14 cellular contexts compared by ENCODE assay signal in genomic region chr5:153713913-153714312, GRCh38.
DNase-seq lines count a peak whose midpoint lies in the region; ATAC-seq and TF ChIP-seq lines count a peak whose summit lies in the region.
"Had no signal": no experiment of that assay in that cellular context is flagged by ENCODE, and none has a peak within 500 bp of the region (broad histone marks: within the 10 kb centered on the region; RNA-seq: fewer than 3 reads in every experiment).

No MANE protein-coding gene starts in this region.

- CTCF ChIA-PET in GM10248 (lab: Yijun Ruan, JAX) = interaction anchor here (0.9 to 1.6 kb wide), 3 partner anchors 8 to 45 kb away, joined by 3 read pairs; no protein-coding TSS in a partner anchor

- H3K27me3 ChIP-seq in GM23338 (ENCODE audit: insufficient read depth) (no peaks in the 10 kb centered on the region), neural cell (ENCODE audit: insufficient read depth, low read depth, low read length) (no peaks in the 10 kb centered on the region), uterus (no peaks in the 10 kb centered on the region)
- H3K27me3 ChIP-seq: BE2C had no signal

- POLR2A ChIA-PET in GM10248 (lab: Yijun Ruan, JAX) = no interaction called here

- H2AFZ ChIP-seq in GM23338 (no peak overlapping the region), neural cell (ENCODE audit: low read depth, low read length) (no peak overlapping the region)

- H3K4me3 ChIP-seq in GM23338 (no peak overlapping the region), fibroblast of pulmonary artery (replicated peaks; ENCODE audit: low read depth, low read length) (no peak overlapping the region), neural cell (ENCODE audit: low read length) (no peak overlapping the region), uterus (no peak overlapping the region)

- H3K36me3 Mint-ChIP-seq in GM23338 (ENCODE audit: low read depth) = no peaks in the 10 kb centered on the region
- H3K36me3 Mint-ChIP-seq: CD4-positive, alpha-beta memory T cell had no signal

- H3K79me2 ChIP-seq in GM23338 (replicated peaks; ENCODE audit: insufficient read depth) = no peaks in the 10 kb centered on the region
- no peaks in the 10 kb centered on the region for H3K79me2 ChIP-seq in neural cell (replicated peaks; ENCODE audit: insufficient read depth, low read length)

- H3K9me3 Mint-ChIP-seq in GM23338 = no peaks in the 10 kb centered on the region

- no peak overlapping the region for H3K9ac ChIP-seq in neural cell (ENCODE audit: low read length)

- no peak for TF ChIP-seq EP300 in neural cell (conservative IDR thresholded peaks at IDR 0.05; ENCODE audit: poor library complexity, severe bottlenecking)

- ATAC-seq in GM23338 (no peak), GM19463 (IDR thresholded peaks at IDR 0.05; ENCODE audit: unreplicated experiment) (no peak)

- H4K20me1 ChIP-seq in GM23338 (replicated peaks; ENCODE audit: insufficient read depth) (no peaks in the 10 kb centered on the region), neural cell (ENCODE audit: insufficient read depth) (no peaks in the 10 kb centered on the region)

- H3K9me3 ChIP-seq in neural cell (ENCODE audit: low read length) = no peaks in the 10 kb centered on the region
- H3K9me3 ChIP-seq in uterus = no peaks in the 10 kb centered on the region
- H3K9me3 ChIP-seq: BE2C had no signal

- H3K27ac ChIP-seq in GM23338 (ENCODE audit: low read depth) (no peak overlapping the region), neural cell (ENCODE audit: low read length) (peak overlapping the region; percentile 33), uterus (no peak overlapping the region)
- H3K27ac ChIP-seq: C4-2B had no signal

- intact Hi-C loops in uterus (cut with DNase I; ENCODE audit: low total_unique reads) = no loop called here

- H3K27ac Mint-ChIP-seq in GM23338 = no peak overlapping the region
- H3K27ac Mint-ChIP-seq: CD4-positive, alpha-beta memory T cell had no signal

- H3K36me3 ChIP-seq in GM23338 (ENCODE audit: insufficient read depth) (no peaks in the 10 kb centered on the region), neural cell (ENCODE audit: insufficient read depth, low read length) (no peaks in the 10 kb centered on the region), uterus (no peaks in the 10 kb centered on the region)
- H3K36me3 ChIP-seq: BE2C had no signal

- no peak for TF ChIP-seq CTCF in GM23338 (conservative IDR thresholded peaks at IDR 0.05; ENCODE audit: low read depth in 2 of 2)
- no peak for TF ChIP-seq CTCF in fibroblast of pulmonary artery (IDR thresholded peaks at IDR 0.05; ENCODE audit: low read length, missing control alignments)
- TF ChIP-seq CTCF in neural cell (IDR thresholded peaks at IDR 0.05; ENCODE audit: poor library complexity, severe bottlenecking) = no peak
- TF ChIP-seq CTCF in uterus (IDR thresholded peaks at IDR 0.05) = no peak
- no peak for TF ChIP-seq CTCF in GM10248 (IDR thresholded peaks at IDR 0.05; ENCODE audit: control extremely low read depth, extremely low read depth, low read depth, missing control alignments)

- H3K4me2 ChIP-seq in GM23338 = no peak overlapping the region
- H3K4me2 ChIP-seq in neural cell (ENCODE audit: low read length) = no peak overlapping the region

- no peaks in the 10 kb centered on the region for H3K4me1 Mint-ChIP-seq in GM23338
- H3K4me1 Mint-ChIP-seq: CD4-positive, alpha-beta memory T cell had no signal

- DNase-seq in GM23338 (ENCODE audit: low spot score) = peak; percentile 5
- DNase-seq in NCI-H774 (lab: John Stamatoyannopoulos, UW) = peak; percentile 7
- DNase-seq in fibroblast of pulmonary artery (ENCODE audit: low read depth) = peak; percentile 1
- no peak for DNase-seq in uterus
- no peak for DNase-seq in NCI-H1048 (lab: John Stamatoyannopoulos, UW)
- no peak for DNase-seq in GM10248 (ENCODE audit: extremely low spot score)
- DNase-seq: BE2C; CD4-positive, alpha-beta memory T cell; DMS153; DMS79 treated with DMSO at 0.1 percent for 48 hours; EL had no signal

- H3K4me1 ChIP-seq in GM23338 (ENCODE audit: insufficient read depth) (no peaks in the 10 kb centered on the region), uterus (no peaks in the 10 kb centered on the region)
- H3K4me1 ChIP-seq: BE2C had no signal

- H3F3A ChIP-seq in GM23338 (replicated peaks; ENCODE audit: low read depth) (no peaks in the 10 kb centered on the region), neural cell (ENCODE audit: insufficient read depth, low read length, poor library complexity, severe bottlenecking) (no peaks in the 10 kb centered on the region)

- peaks cover 2% of the 10 kb centered on the region for H3K27me3 Mint-ChIP-seq in GM23338 (ENCODE audit: insufficient read depth, low read depth, poor library complexity)

- TF ChIP-seq POLR2A in uterus (IDR thresholded peaks at IDR 0.05) = no peak

- peaks cover 5% of the 10 kb centered on the region for H3K9me2 ChIP-seq in GM23338 (ENCODE audit: insufficient read depth)
- no peaks in the 10 kb centered on the region for H3K9me2 ChIP-seq in neural cell (ENCODE audit: insufficient read depth, low read length)

- no peak for TF ChIP-seq RAD21 in neural cell (conservative IDR thresholded peaks at IDR 0.05)

- no peak overlapping the region for H3K4me3 Mint-ChIP-seq in GM23338
- H3K4me3 Mint-ChIP-seq: CD4-positive, alpha-beta memory T cell had no signal

TF ChIP-seq in GM23338, 12 proteins besides CTCF, POLR2A, EP300 and RAD21 (continues in another document):
- no peak for TF ChIP-seq JUNB (IDR thresholded peaks at IDR 0.05; ENCODE audit: unreplicated experiment)

TF ChIP-seq in neural cell, 6 proteins besides CTCF, POLR2A, EP300 and RAD21:
- no peak for TF ChIP-seq MXI1 (conservative IDR thresholded peaks at IDR 0.05; ENCODE audit: poor library complexity, severe bottlenecking)
TF ChIP-seq in neural cell: peak in this region for 0.

Comparison
In these comparisons a context has a peak if more than half of its experiments do, and no peak if none do; other contexts are left out.
1. DNase-seq: peak in GM23338 (single experiment), NCI-H774 (single experiment) and fibroblast of pulmonary artery (single experiment); none in uterus (0 of 2), NCI-H1048 (single experiment) and GM10248 (single experiment).